35 cellular contexts compared by ENCODE assay signal in the genomic region with DNA sequence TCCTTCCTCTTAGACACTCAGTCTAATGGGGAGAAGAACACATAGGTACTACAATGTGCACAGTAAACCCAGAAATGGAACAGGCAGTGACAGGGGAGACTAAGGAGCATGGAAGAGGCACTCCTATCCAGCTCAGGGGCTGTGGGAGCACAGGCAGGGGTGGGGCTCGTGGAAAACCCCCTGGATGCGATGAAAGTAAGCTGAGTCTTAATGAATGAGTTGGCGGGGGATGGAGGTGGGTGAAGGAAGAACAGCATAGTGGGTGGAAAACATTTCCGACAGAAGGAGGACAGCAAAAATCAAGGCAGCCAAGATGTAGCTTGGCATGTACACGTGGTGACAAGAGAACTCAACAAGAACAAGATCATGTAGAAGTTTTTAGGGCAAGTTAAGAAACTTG. TPM values are rescaled to one million over a fixed set of nuclear protein-coding genes. Genes with fewer than 3 reads are reported as not detected.
DNase-seq lines count a peak whose midpoint lies in the region; ATAC-seq, FAIRE-seq and TF ChIP-seq lines count a peak whose summit lies in the region.
"Had no signal": no experiment of that assay in that cellular context is flagged by ENCODE, and none has a peak within 500 bp of the region (broad histone marks: within the 10 kb centered on the region; RNA-seq: fewer than 3 reads in every experiment).

No MANE protein-coding gene starts in this region.

- H3K4me1 ChIP-seq in GM23338 (ENCODE audit: insufficient read depth) = no peaks in the 10 kb centered on the region
- no peaks in the 10 kb centered on the region for H3K4me1 ChIP-seq in astrocyte (ENCODE audit: insufficient read depth, low read length)
- H3K4me1 ChIP-seq: A549, BE2C, BLaER1, Caco-2 had no signal

- H2AFZ ChIP-seq in GM23338 = peak overlapping the region; percentile 43; the same call in 1 of the 2 replicates
- no peak overlapping the region for H2AFZ ChIP-seq in astrocyte (ENCODE audit: low read depth, low read length)

- ATAC-seq in GM23338 (no peak), GM21360 (IDR thresholded peaks at IDR 0.05; ENCODE audit: unreplicated experiment) (no peak), HG03565 (IDR thresholded peaks at IDR 0.05; ENCODE audit: unreplicated experiment) (no peak), HG02678 (IDR thresholded peaks at IDR 0.05; ENCODE audit: unreplicated experiment) (no peak)
- no peak for ATAC-seq in stimulated activated effector memory CD8-positive, alpha-beta T cell treated with anti-CD3 and anti-CD28 coated beads, Interleukin-12 subunit alpha, Interleukin-12 subunit beta, amount 100 ng/mL, for 72 hours
- ATAC-seq: CD8-positive, alpha-beta T cell had no signal

- no peaks in the 10 kb centered on the region for H3K27me3 ChIP-seq in GM23338 (ENCODE audit: insufficient read depth)
- H3K27me3 ChIP-seq in astrocyte (ENCODE audit: insufficient read depth, low read length) = no peaks in the 10 kb centered on the region
- H3K27me3 ChIP-seq: BE2C; BLaER1; BLaER1 treated with 17β-estradiol and CSF1 and Interleukin-3, amounts not matched to agents 10 nM and 100 nM had no signal

- TF ChIP-seq CTCF in GM23338 (conservative IDR thresholded peaks at IDR 0.05; ENCODE audit: low read depth in 2 of 2) = no peak
- no peak for TF ChIP-seq CTCF in astrocyte (IDR thresholded peaks at IDR 0.05; ENCODE audit: insufficient read depth, low read depth, low read length)
- TF ChIP-seq CTCF in nephron progenitor cell (IDR thresholded peaks at IDR 0.05) = no peak

- no peak for FAIRE-seq in astrocyte (lab: Jason Lieb, UNC)
- FAIRE-seq: A204.1, A549, D721Med had no signal

- H3K9me3 Mint-ChIP-seq in GM23338 = no peaks in the 10 kb centered on the region
- peaks cover 8% of the 10 kb centered on the region for H3K9me3 Mint-ChIP-seq in astrocyte (ENCODE audit: unreplicated experiment)
- H3K9me3 Mint-ChIP-seq in nephron progenitor cell = no peaks in the 10 kb centered on the region
- H3K9me3 Mint-ChIP-seq in stimulated activated effector memory CD8-positive, alpha-beta T cell treated with anti-CD3 and anti-CD28 coated beads, Interleukin-12 subunit alpha, Interleukin-12 subunit beta, amount 100 ng/mL, for 72 hours = peaks cover 11% of the 10 kb centered on the region

- H3K4me3 Mint-ChIP-seq in GM23338 (no peak overlapping the region), astrocyte (ENCODE audit: unreplicated experiment) (no peak overlapping the region), nephron progenitor cell (no peak overlapping the region)
- no peak overlapping the region for H3K4me3 Mint-ChIP-seq in stimulated activated effector memory CD8-positive, alpha-beta T cell treated with anti-CD3 and anti-CD28 coated beads, Interleukin-12 subunit alpha, Interleukin-12 subunit beta, amount 100 ng/mL, for 72 hours
- H3K4me3 Mint-ChIP-seq: B cell; CD14-positive monocyte; CD4-positive, alpha-beta memory T cell; CD4-positive, alpha-beta T cell; CD4-positive, CD25-positive, alpha-beta regulatory T cell; CD8-positive, alpha-beta memory T cell; CD8-positive, alpha-beta T cell had no signal

- H3K27ac ChIP-seq in GM23338 (ENCODE audit: low read depth) (no peak overlapping the region), astrocyte (ENCODE audit: low read depth, low read length) (no peak overlapping the region)
- H3K27ac ChIP-seq: 22Rv1; A549; BLaER1; BLaER1 treated with 17β-estradiol and CSF1 and Interleukin-3, amounts not matched to agents 10 nM and 100 nM; C4-2B had no signal

- no peak for DNase-seq in GM23338 (ENCODE audit: low spot score)
- DNase-seq in astrocyte (ENCODE audit: low read depth) = no peak
- no peak for DNase-seq in nephron progenitor cell
- peak; percentile 41 for DNase-seq in superior temporal gyrus (ENCODE audit: extremely low spot score)
- no peak for DNase-seq in stimulated activated effector memory CD8-positive, alpha-beta T cell treated with anti-CD3 and anti-CD28 coated beads, Interleukin-12 subunit alpha, Interleukin-12 subunit beta, amount 100 ng/mL, for 72 hours (ENCODE audit: low spot score in 2 of 2)
- DNase-seq: 8988T; ACHN; AML-193; BE2C; C1 segment of cervical spinal cord; Caco-2; Calu3; CD4-positive, alpha-beta memory T cell; CD4-positive, alpha-beta T cell; CD4-positive, CD25-positive, alpha-beta regulatory T cell; CD8-positive, alpha-beta memory T cell; CD8-positive, alpha-beta T cell; COR-L47; DMS 273 treated with DMSO at 0.1 percent for 48 hours; DMS153; DMS79; DMS79 treated with DMSO at 0.1 percent for 48 hours; DND-41 had no signal

- H4K20me1 ChIP-seq in GM23338 (replicated peaks; ENCODE audit: insufficient read depth) (no peaks in the 10 kb centered on the region), astrocyte (ENCODE audit: insufficient read depth, low read length) (no peaks in the 10 kb centered on the region)
- H4K20me1 ChIP-seq: BLaER1; BLaER1 treated with 17β-estradiol and CSF1 and Interleukin-3, amounts not matched to agents 10 nM and 100 nM had no signal

- H3K36me3 ChIP-seq in GM23338 (ENCODE audit: insufficient read depth) (no peaks in the 10 kb centered on the region), astrocyte (ENCODE audit: insufficient read depth, low read length) (no peaks in the 10 kb centered on the region)
- H3K36me3 ChIP-seq: BE2C; BLaER1; BLaER1 treated with 17β-estradiol and CSF1 and Interleukin-3, amounts not matched to agents 10 nM and 100 nM had no signal

- no peaks in the 10 kb centered on the region for H3K36me3 Mint-ChIP-seq in GM23338 (ENCODE audit: low read depth)
- no peaks in the 10 kb centered on the region for H3K36me3 Mint-ChIP-seq in astrocyte (ENCODE audit: low read depth, unreplicated experiment)
- H3K36me3 Mint-ChIP-seq in nephron progenitor cell (ENCODE audit: low read depth) = no peaks in the 10 kb centered on the region
- H3K36me3 Mint-ChIP-seq in stimulated activated effector memory CD8-positive, alpha-beta T cell treated with anti-CD3 and anti-CD28 coated beads, Interleukin-12 subunit alpha, Interleukin-12 subunit beta, amount 100 ng/mL, for 72 hours = no peaks in the 10 kb centered on the region
- H3K36me3 Mint-ChIP-seq: CD14-positive monocyte; CD4-positive, alpha-beta memory T cell; CD4-positive, CD25-positive, alpha-beta regulatory T cell; CD8-positive, alpha-beta memory T cell; CD8-positive, alpha-beta T cell had no signal

- H3F3A ChIP-seq in GM23338 (replicated peaks; ENCODE audit: low read depth) = no peaks in the 10 kb centered on the region

- H3K4me2 ChIP-seq in GM23338 (no peak overlapping the region), astrocyte (ENCODE audit: low read length) (no peak overlapping the region)
- H3K4me2 ChIP-seq: A549; BLaER1; BLaER1 treated with 17β-estradiol and CSF1 and Interleukin-3, amounts not matched to agents 10 nM and 100 nM had no signal

- H3K79me2 ChIP-seq in GM23338 (replicated peaks; ENCODE audit: insufficient read depth) (no peaks in the 10 kb centered on the region), astrocyte (ENCODE audit: insufficient read depth, low read length) (no peaks in the 10 kb centered on the region)

- H3K4me1 Mint-ChIP-seq in GM23338 (peaks cover 1% of the 10 kb centered on the region; the same call in 1 of the 3 replicates), astrocyte (ENCODE audit: low read depth, unreplicated experiment) (peaks cover 11% of the 10 kb centered on the region), nephron progenitor cell (peaks cover 3% of the 10 kb centered on the region)
- H3K4me1 Mint-ChIP-seq in stimulated activated effector memory CD8-positive, alpha-beta T cell treated with anti-CD3 and anti-CD28 coated beads, Interleukin-12 subunit alpha, Interleukin-12 subunit beta, amount 100 ng/mL, for 72 hours = no peaks in the 10 kb centered on the region
- H3K4me1 Mint-ChIP-seq: B cell; CD14-positive monocyte; CD4-positive, alpha-beta memory T cell; CD4-positive, CD25-positive, alpha-beta regulatory T cell; CD8-positive, alpha-beta memory T cell had no signal

- H3K4me3 ChIP-seq in GM23338 = no peak overlapping the region
- no peak overlapping the region for H3K4me3 ChIP-seq in astrocyte (ENCODE audit: insufficient read depth, low read depth, low read length)
- H3K4me3 ChIP-seq: A549; BLaER1; BLaER1 treated with 17β-estradiol and CSF1 and Interleukin-3, amounts not matched to agents 10 nM and 100 nM had no signal

- H3K9me3 ChIP-seq in astrocyte (ENCODE audit: insufficient read depth, low read depth, low read length) = no peaks in the 10 kb centered on the region
- H3K9me3 ChIP-seq: A549, BE2C, BLaER1, Caco-2 had no signal

- H3K27me3 Mint-ChIP-seq in GM23338 (ENCODE audit: insufficient read depth, low read depth, poor library complexity) (peaks cover 1% of the 10 kb centered on the region), astrocyte (ENCODE audit: low read depth, unreplicated experiment) (no peaks in the 10 kb centered on the region), nephron progenitor cell (ENCODE audit: low read depth, poor library complexity) (no peaks in the 10 kb centered on the region)
- H3K27me3 Mint-ChIP-seq: CD4-positive, alpha-beta memory T cell; CD4-positive, alpha-beta T cell; CD4-positive, CD25-positive, alpha-beta regulatory T cell; CD8-positive, alpha-beta memory T cell had no signal

- H3K9ac ChIP-seq in astrocyte (ENCODE audit: low read length) = no peak overlapping the region
- H3K9ac ChIP-seq: BLaER1; BLaER1 treated with 17β-estradiol and CSF1 and Interleukin-3, amounts not matched to agents 10 nM and 100 nM had no signal

- H3K9me2 ChIP-seq in GM23338 (ENCODE audit: insufficient read depth) = peaks cover 13% of the 10 kb centered on the region; the same call in 1 of the 2 replicates

- H3K27ac Mint-ChIP-seq in GM23338 (no peak overlapping the region), astrocyte (ENCODE audit: unreplicated experiment) (peak overlapping the region; percentile 21), nephron progenitor cell (peak overlapping the region; percentile 41)
- H3K27ac Mint-ChIP-seq in stimulated activated effector memory CD8-positive, alpha-beta T cell treated with anti-CD3 and anti-CD28 coated beads, Interleukin-12 subunit alpha, Interleukin-12 subunit beta, amount 100 ng/mL, for 72 hours = no peak overlapping the region
- H3K27ac Mint-ChIP-seq: B cell; CD14-positive monocyte; CD4-positive, alpha-beta memory T cell; CD4-positive, alpha-beta T cell; CD4-positive, CD25-positive, alpha-beta regulatory T cell; CD8-positive, alpha-beta T cell had no signal

TF ChIP-seq in GM23338, 12 proteins besides CTCF, POLR2A, EP300 and RAD21 (continues in another document):
- TF ChIP-seq NANOG (IDR thresholded peaks at IDR 0.05; ENCODE audit: borderline replicate concordance) (no peak), JUNB (IDR thresholded peaks at IDR 0.05; ENCODE audit: unreplicated experiment) (no peak), STAT1 (IDR thresholded peaks at IDR 0.05; ENCODE audit: unreplicated experiment) (no peak), EZH2phosphoT487 (IDR thresholded peaks at IDR 0.05; ENCODE audit: unreplicated experiment) (no peak), ZNF114 (CRISPR knock-in tag; IDR thresholded peaks at IDR 0.05) (no peak)

RNA-seq across cellular contexts. Expression of a gene that starts 33.6 kb away (rescaled TPM):
- total RNA-seq in GM23338 (2014; rRNA removed; shearing (Covaris generic)) = 45.8 and 169 TPM in 2 replicates
- 86.9 and 94.2 TPM in 2 replicates for polyA plus RNA-seq in GM23338 (2016; fragmentation: Nextera tagmentation; extraction: Ambion mirVana)
- 89.8 and 110 TPM in 2 replicates for total RNA-seq in astrocyte

Comparison
In these comparisons a context has a peak if more than half of its experiments do, and no peak if none do; other contexts are left out.
1. H3K27ac Mint-ChIP-seq: peak in astrocyte (single experiment) and nephron progenitor cell (single experiment); none in GM23338 (single experiment) and stimulated activated effector memory CD8-positive, alpha-beta T cell treated with anti-CD3 and anti-CD28 coated beads, Interleukin-12 subunit alpha, Interleukin-12 subunit beta, amount 100 ng/mL, for 72 hours (single experiment).